19 cellular contexts compared by ENCODE assay signal in genomic region chr1:154845174-154845573, GRCh38. TPM values are rescaled to one million over a fixed set of nuclear protein-coding genes. Genes with fewer than 3 reads are reported as not detected.
"Had no signal": no experiment of that assay in that cellular context is flagged by ENCODE, and none has a peak within 500 bp of the region (broad histone marks: within the 10 kb centered on the region; RNA-seq: fewer than 3 reads in every experiment).

No MANE protein-coding gene starts in this region.

- H3K27me3 Mint-ChIP-seq: activated naive CD8-positive, alpha-beta T cell had no signal

- ATAC-seq: activated CD8-positive, alpha-beta T cell treated with anti-CD3 and anti-CD28 coated beads, Interleukin-2, amount 10 ng/mL, durations not matched to agents 7 days and 5 days; left lobe of liver; naive thymus-derived CD8-positive, alpha-beta T cell had no signal

- H3K27ac Mint-ChIP-seq: activated CD4-positive, alpha-beta T cell treated with anti-CD3 and anti-CD28 coated beads, Interleukin-2, amount 10 ng/mL, durations not matched to agents 24 days and 14 days; activated CD8-positive, alpha-beta T cell treated with anti-CD3 and anti-CD28 coated beads, Interleukin-2, amount 10 ng/mL, durations not matched to agents 7 days and 5 days; activated naive CD8-positive, alpha-beta T cell; memory B cell had no signal

- H3K27ac ChIP-seq: brain microvascular endothelial cell, esophagus squamous epithelium, tibial nerve had no signal

- H3K4me3 Mint-ChIP-seq: activated CD4-positive, alpha-beta T cell treated with anti-CD3 and anti-CD28 coated beads, Interleukin-2, amount 10 ng/mL, durations not matched to agents 24 days and 14 days; activated CD8-positive, alpha-beta T cell treated with anti-CD3 and anti-CD28 coated beads, Interleukin-2, amount 10 ng/mL, durations not matched to agents 7 days and 5 days; activated naive CD8-positive, alpha-beta T cell; memory B cell; naive thymus-derived CD8-positive, alpha-beta T cell had no signal

- DNase-seq: activated CD4-positive, alpha-beta T cell treated with anti-CD3 and anti-CD28 coated beads, Interleukin-2, amount 10 ng/mL, durations not matched to agents 24 days and 14 days; activated CD4-positive, CD25-positive, alpha-beta regulatory T cell; activated CD8-positive, alpha-beta memory T cell treated with anti-CD3 and anti-CD28 coated beads, Interleukin-2, amount 50 U/mL, for 4 hours; activated CD8-positive, alpha-beta T cell treated with anti-CD3 and anti-CD28 coated beads, Interleukin-2, amount 10 ng/mL, durations not matched to agents 7 days and 5 days; activated gamma-delta T cell treated with Interleukin-2 at 50 U/mL for 16 hours; brain microvascular endothelial cell; cortex of kidney; effector CD4-positive, alpha-beta T cell; esophagus squamous epithelium; naive thymus-derived CD8-positive, alpha-beta T cell; occipital lobe; sigmoid colon; stimulated activated CD4-positive, alpha-beta T cell treated with anti-CD3 and anti-CD28 coated beads, Interleukin-1b, Interleukin-23, amount 100 ng/mL, for 48 hours; uterus had no signal

- H3K36me3 ChIP-seq: brain microvascular endothelial cell, esophagus squamous epithelium, sigmoid colon, tibial nerve, uterus had no signal

- H3K9me3 ChIP-seq: esophagus squamous epithelium, sigmoid colon, tibial nerve, uterus had no signal

- H3K27me3 ChIP-seq: brain microvascular endothelial cell, uterus had no signal

- H3K9me3 Mint-ChIP-seq: activated CD4-positive, alpha-beta T cell treated with anti-CD3 and anti-CD28 coated beads, Interleukin-2, amount 10 ng/mL, durations not matched to agents 24 days and 14 days; memory B cell; naive thymus-derived CD8-positive, alpha-beta T cell had no signal

- H3K36me3 Mint-ChIP-seq: activated naive CD8-positive, alpha-beta T cell; memory B cell; naive thymus-derived CD8-positive, alpha-beta T cell had no signal

- H3K4me3 ChIP-seq: esophagus squamous epithelium, sigmoid colon, tibial nerve, uterus had no signal

RNA-seq across cellular contexts. Expression of gene KCNN3, which starts 24.9 kb away (rescaled TPM):
- total RNA-seq: activated CD8-positive, alpha-beta T cell treated with anti-CD3 and anti-CD28 coated beads, Interleukin-2, amount 10 ng/mL, durations not matched to agents 7 days and 5 days; fibroblast of villous mesenchyme had no signal
